9 cellular contexts compared by ENCODE assay signal in genomic region chr4:18022572-18023039, GRCh38. TPM values are rescaled to one million over a fixed set of nuclear protein-coding genes. Genes with fewer than 3 reads are reported as not detected.
A peak's percentile ranks its signal among the peaks of the same experiment; 100 is the strongest.
DNase-seq lines count a peak whose midpoint lies in the region; ATAC-seq, FAIRE-seq and TF ChIP-seq lines count a peak whose summit lies in the region.
"Had no signal": no experiment of that assay in that cellular context is flagged by ENCODE, and none has a peak within 500 bp of the region (broad histone marks: within the 10 kb centered on the region; RNA-seq: fewer than 3 reads in every experiment).

No MANE protein-coding gene starts in this region.

- WGBS in K562 (ENCODE audit: insufficient coverage, low coverage, missing lambda C conversion rate), result under 1% methylated on average over 18 of the region's 19 CpGs
- WGBS in upper lobe of left lung, 2 donors, result 1 to 2% methylated on average over 18 to 19 of the region's 19 CpGs

- POLR2A ChIA-PET in K562 (lab: Yijun Ruan, JAX), result interaction anchor here (1.0 kb wide), 1 partner anchor 10 kb away, joined by 5 read pairs; no protein-coding TSS in a partner anchor

- peak overlapping the region; percentile 85 to 96 for H3K9ac ChIP-seq in K562 (ENCODE audit: insufficient read depth in 1 of 2, low read depth in 2 of 2, low read length in 2 of 2)

- TF ChIP-seq CTCF in cardiac muscle cell (IDR thresholded peaks at IDR 0.05; ENCODE audit: low read depth, low read length), result no peak
- no peak for TF ChIP-seq CTCF in K562 (IDR thresholded peaks at IDR 0.05 in 2 of 3, conservative IDR thresholded peaks at IDR 0.05 in 1 of 3; ENCODE audit: insufficient read depth in 2 of 3, low read depth in 1 of 3, low read length in 3 of 3)
- no peak for TF ChIP-seq CTCF in upper lobe of left lung (IDR thresholded peaks at IDR 0.05)

- H3K4me3 ChIP-seq in cardiac muscle cell (peak overlapping the region; percentile 93), K562 (peak overlapping the region; percentile 94), upper lobe of left lung (peak overlapping the region; percentile 67 to 96 (median 93))

- FAIRE-seq in K562 (lab: Jason Lieb, UNC), result no peak
- FAIRE-seq: colon had no signal

- DNase-seq in cardiac muscle cell (ENCODE audit: low read depth in 1 of 2, low spot score in 1 of 2) (peak in 1 of 2 donors; percentile 15), Right ventricle myocardium inferior (ENCODE audit: missing footprints) (no peak), K562 (ENCODE audit: extremely low read depth in 1 of 4, low spot score in 3 of 4) (peak in 1 of 4 experiments; percentile 15), lung microvascular endothelial cell (ENCODE audit: low read depth in 2 of 2) (peak; percentile 7 to 11), upper lobe of left lung (no peak), amniotic stem cell (lab: John Stamatoyannopoulos, UW) (no peak), SKM-1 treated with dmso at 0.1 percent for 144 hours (lab: John Stamatoyannopoulos, UW; ENCODE audit: unreplicated experiment) (no peak)

- ATAC-seq in Right ventricle myocardium inferior (no peak), K562 (no peak), upper lobe of left lung (ENCODE audit: low FRiP score in 2 of 2) (no peak), GM21423 (IDR thresholded peaks at IDR 0.05; ENCODE audit: unreplicated experiment) (no peak)

- H3K4me1 ChIP-seq in cardiac muscle cell (ENCODE audit: low read depth), result peaks cover 3% of the 10 kb centered on the region
- H3K4me1 ChIP-seq in K562 (replicated peaks in 1 of 2; ENCODE audit: control insufficient read depth in 2 of 2, insufficient read depth in 2 of 2, low read length in 2 of 2), result no peaks in the 10 kb centered on the region; a peak in 1 of 5 replicates
- peaks cover 6 to 19% (median 9%) of the 10 kb centered on the region in 4 donors for H3K4me1 ChIP-seq in upper lobe of left lung

- peaks cover 36% of the 10 kb centered on the region for H3K79me2 ChIP-seq in K562 (ENCODE audit: control insufficient read depth, insufficient read depth, low read length)

- H2AFZ ChIP-seq in K562 (ENCODE audit: low read depth, low read length), result peak overlapping the region; percentile 99

- H3K9me1 ChIP-seq in K562 (ENCODE audit: control insufficient read depth, insufficient read depth, low read length), result no peaks in the 10 kb centered on the region

- in situ Hi-C loops in K562 (cut with MboI), result no loop called here

- H3K36me3 ChIP-seq in cardiac muscle cell (no peaks in the 10 kb centered on the region), K562 (ENCODE audit: control insufficient read depth, insufficient read depth, low read length) (no peaks in the 10 kb centered on the region), upper lobe of left lung (no peaks in the 10 kb centered on the region)

- peaks cover 7% of the 10 kb centered on the region for H4K20me1 ChIP-seq in K562 (replicated peaks; ENCODE audit: control insufficient read depth, insufficient read depth, low read length)

- peak overlapping the region; percentile 97 for H3K4me2 ChIP-seq in K562 (ENCODE audit: insufficient read depth, low read length)

- BruUV-seq in K562 (replicated peaks; lab: Mats Ljungman, UMichigan), result TSS peak; percentile 91

- CTCF ChIA-PET in K562 (lab: Yijun Ruan, JAX; ENCODE audit: low intra/inter-chr PET ratio), result interaction anchor here (0.7 kb wide), 1 partner anchor 88 kb away, joined by 3 read pairs; no protein-coding TSS in a partner anchor

- TF ChIP-seq EP300 in K562 (IDR thresholded peaks at IDR 0.05; ENCODE audit: low read length) (no peak), upper lobe of left lung (IDR thresholded peaks at IDR 0.05) (no peak)

- TF ChIP-seq POLR2A in K562 (conservative IDR thresholded peaks at IDR 0.05) (no peak), upper lobe of left lung (IDR thresholded peaks at IDR 0.05) (no peak)

- H3K27me3 ChIP-seq in cardiac muscle cell (no peaks in the 10 kb centered on the region), K562 (ENCODE audit: control insufficient read depth in 2 of 2, insufficient read depth in 2 of 2, low read length in 2 of 2) (no peaks in the 10 kb centered on the region), upper lobe of left lung (no peaks in the 10 kb centered on the region)

- intact Hi-C loops in Right ventricle myocardium inferior (cut with DNase I) (no loop called here), K562 (cut with micrococcal nuclease) (loop anchor here (10.0 kb wide), 1 partner anchor 478 kb away; no protein-coding TSS in a partner anchor)

- H3K27ac ChIP-seq in cardiac muscle cell (peak overlapping the region; percentile 94), K562 (ENCODE audit: extremely low read depth, low read depth, low read length) (peak overlapping the region; percentile 95), upper lobe of left lung (peak overlapping the region; percentile 90 to 96 (median 90))

- no peak; a peak in 1 of 4 replicates for TF ChIP-seq RAD21 in K562 (CRISPR knock-in tag; conservative IDR thresholded peaks at IDR 0.05 in 1 of 2, IDR thresholded peaks at IDR 0.05 in 1 of 2)

- H3K9me3 ChIP-seq in cardiac muscle cell (ENCODE audit: low read depth) (no peaks in the 10 kb centered on the region), K562 (replicated peaks; ENCODE audit: control insufficient read depth, insufficient read depth, low read depth, low read length) (no peaks in the 10 kb centered on the region), upper lobe of left lung (no peaks in the 10 kb centered on the region)

TF ChIP-seq in K562, 482 proteins besides CTCF, POLR2A, EP300 and RAD21 (continues in another document):
- no peak for TF ChIP-seq GATAD2A (IDR thresholded peaks at IDR 0.05)
- TF ChIP-seq CCAR2 (IDR thresholded peaks at IDR 0.05; ENCODE audit: low read depth, low read length), result 0 out of 2 replicates have a peak, but pooled peaks have one; percentile 9
- 0 out of 2 replicates have a peak, but pooled peaks have one; percentile 13 for TF ChIP-seq RNF2 (IDR thresholded peaks at IDR 0.05)
- no peak for TF ChIP-seq GMEB1 (CRISPR knock-in tag; IDR thresholded peaks at IDR 0.05)
- 0 out of 2 replicates have a peak, but pooled peaks have one; percentile 7 for TF ChIP-seq SMARCE1 (IDR thresholded peaks at IDR 0.05)

RNA-seq across cellular contexts. Expression of gene LCORL, which starts 1.1 kb away (rescaled TPM):
- total RNA-seq in cardiac muscle cell (35.1 and 50.2 TPM in 2 replicates), Right ventricle myocardium inferior (8.7 TPM), K562 (2014; rRNA removed) (7.9 and 18.2 TPM in 2 replicates), K562 (2014; rRNA removed; fragmentation: Illumina TruSeq; extraction: Trizol) (17.9 and 20.9 TPM in 2 replicates), K562 (2015; rRNA removed; fragmentation: Illumina TruSeq; extraction: Trizol) (17.0 and 17.9 TPM in 2 replicates), K562 (2021) (20.3 and 24.5 TPM in 2 replicates), lung microvascular endothelial cell (11.8 and 16.9 TPM in 2 replicates), upper lobe of left lung (10 to 100 TPM; 12.5 to 33.5 (median 19.6) TPM)
- polyA plus RNA-seq in cardiac muscle cell (11.7 and 29.7 TPM in 2 replicates), K562 (2011; rRNA removed) (16.8 and 17.4 TPM in 2 replicates), K562 (2014; fragmentation: Illumina TruSeq; extraction: Trizol) (9.2 and 11.1 TPM in 2 replicates), K562 (2014; fragmentation: Nextera tagmentation; extraction: Ambion mirVana) (1 to 10 TPM; 3.1 to 4.3 TPM), K562 (2014; rRNA removed) (7.5 and 7.7 TPM in 2 replicates)
- 18.2 and 43.1 TPM in 2 replicates for total RNA-seq in K562 (2011; cell fraction: chromatin; rRNA removed; ENCODE audit: low replicate concordance)
- total RNA-seq in K562 (2011; cell fraction: nucleolus; rRNA removed), result 4.5 and 5.5 TPM in 2 replicates
- total RNA-seq in K562 (2011; cell fraction: nucleoplasm; rRNA removed), result 10.4 and 18.3 TPM in 2 replicates
- polyA plus RNA-seq in K562 (2011; cell fraction: cytosol; rRNA removed), result 2.1 and 3.5 TPM in 2 replicates
- polyA plus RNA-seq in K562 (2011; cell fraction: nucleus; rRNA removed), result 8.4 and 13.0 TPM in 2 replicates
- 8.6 and 11.3 TPM in 2 replicates for polyA plus RNA-seq in K562 (2012)
- polyA minus RNA-seq in K562 (2011; rRNA and poly(A)+ RNA removed), result 24.2 and 32.0 TPM in 2 replicates
- polyA minus RNA-seq in K562 (2011; cell fraction: cytosol; rRNA and poly(A)+ RNA removed), result 5.1 and 8.8 TPM in 2 replicates
- 22.3 and 51.0 TPM in 2 replicates for polyA minus RNA-seq in K562 (2011; cell fraction: nucleus; rRNA and poly(A)+ RNA removed)

Comparison
In these comparisons a context has a peak if more than half of its experiments do, and no peak if none do; other contexts are left out.
1. DNase-seq: peak in lung microvascular endothelial cell (2 of 2); none in Right ventricle myocardium inferior (single experiment), upper lobe of left lung (0 of 2), amniotic stem cell (single experiment) and SKM-1 treated with dmso at 0.1 percent for 144 hours (single experiment).
2. Peak in every context shown above with its lines, with median percentiles within 50 percentile points of each other: H3K27ac ChIP-seq and H3K4me3 ChIP-seq.